In the genomic region with DNA sequence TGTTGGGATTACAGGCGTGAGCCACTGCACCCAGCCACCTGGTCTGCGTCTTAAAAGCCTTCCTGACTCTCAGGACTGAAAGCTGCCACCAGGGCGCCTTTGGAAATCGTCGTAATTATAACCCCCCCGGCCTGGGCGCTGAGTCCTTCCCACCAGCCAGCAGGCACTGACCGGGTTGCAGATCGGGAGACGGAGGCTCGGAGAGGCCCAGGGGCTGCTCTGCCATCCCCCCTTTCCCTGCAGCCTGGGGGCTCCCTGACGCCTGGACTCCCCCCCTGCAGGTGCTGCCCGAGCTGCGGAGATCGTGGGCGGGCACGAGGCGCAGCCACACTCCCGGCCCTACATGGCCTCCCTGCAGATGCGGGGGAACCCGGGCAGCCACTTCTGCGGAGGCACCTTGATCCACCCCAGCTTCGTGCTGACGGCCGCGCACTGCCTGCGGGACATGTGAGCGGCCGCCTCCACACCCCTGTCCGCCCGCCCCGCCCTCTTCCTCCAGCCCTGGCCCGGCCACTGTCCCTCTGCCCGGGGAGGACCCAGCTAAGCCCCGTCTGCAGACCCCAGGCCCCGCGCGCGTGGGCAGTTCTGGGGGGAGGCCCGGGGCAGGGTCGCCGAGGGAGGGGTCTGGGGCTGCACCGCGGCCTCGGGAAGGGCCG, we compare ENCODE assay signal across 11 cellular contexts. TPM values are rescaled to one million over a fixed set of nuclear protein-coding genes. Genes with fewer than 3 reads are reported as not detected.
DNase-seq lines count a peak whose midpoint lies in the region; ATAC-seq, FAIRE-seq and TF ChIP-seq lines count a peak whose summit lies in the region.
"Had no signal": no experiment of that assay in that cellular context is flagged by ENCODE, and none has a peak within 500 bp of the region (broad histone marks: within the 10 kb centered on the region; RNA-seq: fewer than 3 reads in every experiment).

No MANE protein-coding gene starts in this region.

- SMC1A ChIA-PET in GM12878 (lab: Charles Lee; ENCODE audit: uncharacterized antibody, unreplicated experiment): interaction anchor here (0.5 kb wide), 1 partner anchor 11 kb away, joined by 3 read pairs; no protein-coding TSS in a partner anchor

- intact Hi-C loops in GM12878 (cut with micrococcal nuclease; ENCODE audit: unreplicated experiment): no loop called here
- intact Hi-C loops in left colon (cut with DNase I, micrococcal nuclease): no loop called here
- intact Hi-C loops in activated CD4-positive, alpha-beta memory T cell treated with anti-CD3 and anti-CD28 coated beads for 36 hours (cut with micrococcal nuclease): no loop called here
- intact Hi-C loops in kidney (cut with DNase I): no loop called here

- TF ChIP-seq RAD21 in GM12878 (IDR thresholded peaks at IDR 0.05; ENCODE audit: insufficient read depth, low read depth, low read length): no peak

- DNase-seq in activated T-cell treated with anti-CD3 and anti-CD28 coated beads, Interleukin-2, amount 50 U/mL, for 4 hours: no peak
- DNase-seq in activated T-cell treated with anti-CD3 and anti-CD28 coated beads, Interleukin-2, amount 50 U/mL, for 1 hour: no peak
- DNase-seq in GM12878 (ENCODE audit: low read depth, low spot score): no peak
- no peak for DNase-seq in left colon
- no peak for DNase-seq in activated CD4-positive, alpha-beta memory T cell treated with anti-CD3 and anti-CD28 coated beads for 36 hours
- DNase-seq in kidney: no peak
- no peak for DNase-seq in Ammon's horn (ENCODE audit: low spot score)
- DNase-seq: trophoblast cell had no signal

- RAD21 ChIA-PET in GM12878 (lab: Charles Lee; ENCODE audit: unreplicated experiment): no interaction called here

- peak; percentile 25 to 53 for ATAC-seq in activated T-cell treated with anti-CD3 and anti-CD28 coated beads, Interleukin-2, amount 50 U/mL, for 4 hours
- peak; percentile 58 for ATAC-seq in GM12878
- peak; percentile 80 for ATAC-seq in left colon

- H3K4me2 ChIP-seq in GM12878 (ENCODE audit: control insufficient read depth, insufficient read depth): no peak overlapping the region

- H3K36me3 ChIP-seq in GM12878 (ENCODE audit: control insufficient read depth in 2 of 2, insufficient read depth in 2 of 2, low read length in 1 of 2) (no peaks in the 10 kb centered on the region), urinary bladder (ENCODE audit: insufficient read depth) (no peaks in the 10 kb centered on the region), kidney (ENCODE audit: control insufficient read depth in 1 of 2, insufficient read depth in 2 of 2, low read length in 2 of 2) (no peaks in the 10 kb centered on the region)

- no peak overlapping the region for H3K9ac ChIP-seq in GM12878 (ENCODE audit: control insufficient read depth, insufficient read depth, low read length)
- H3K9ac ChIP-seq in kidney (ENCODE audit: low read length in 2 of 2): no peak overlapping the region

- POLR2A ChIA-PET in GM12878 (lab: Charles Lee): interaction anchor here (0.5 kb wide), 1 partner anchor 17 kb away, joined by 3 read pairs; no protein-coding TSS in a partner anchor
- POLR2A ChIA-PET in activated CD4-positive, alpha-beta memory T cell treated with anti-CD3 and anti-CD28 coated beads for 36 hours (lab: Charles Lee): no interaction called here

- H3K4me3 Mint-ChIP-seq in activated T-cell treated with anti-CD3 and anti-CD28 coated beads, Interleukin-2, amount 50 U/mL, for 4 hours: no peak overlapping the region
- no peak overlapping the region for H3K4me3 Mint-ChIP-seq in activated CD4-positive, alpha-beta memory T cell treated with anti-CD3 and anti-CD28 coated beads for 36 hours
- H3K4me3 Mint-ChIP-seq: activated naive CD4-positive, alpha-beta T cell treated with anti-CD3 and anti-CD28 coated beads, Interleukin-2, amount 50 U/mL, for 24 hours had no signal

- no peaks in the 10 kb centered on the region for H3K36me3 Mint-ChIP-seq in activated T-cell treated with anti-CD3 and anti-CD28 coated beads, Interleukin-2, amount 50 U/mL, for 4 hours (ENCODE audit: insufficient read depth)
- H3K36me3 Mint-ChIP-seq in activated CD4-positive, alpha-beta memory T cell treated with anti-CD3 and anti-CD28 coated beads for 36 hours: no peaks in the 10 kb centered on the region
- H3K36me3 Mint-ChIP-seq: activated naive CD4-positive, alpha-beta T cell treated with anti-CD3 and anti-CD28 coated beads, Interleukin-2, amount 50 U/mL, for 24 hours had no signal

- no peaks in the 10 kb centered on the region for H3K9me3 Mint-ChIP-seq in activated T-cell treated with anti-CD3 and anti-CD28 coated beads, Interleukin-2, amount 50 U/mL, for 4 hours
- peaks cover 3% of the 10 kb centered on the region for H3K9me3 Mint-ChIP-seq in activated CD4-positive, alpha-beta memory T cell treated with anti-CD3 and anti-CD28 coated beads for 36 hours
- H3K9me3 Mint-ChIP-seq: activated naive CD4-positive, alpha-beta T cell treated with anti-CD3 and anti-CD28 coated beads, Interleukin-2, amount 50 U/mL, for 24 hours had no signal

- CTCF ChIA-PET in GM12878 (lab: Yijun Ruan, JAX): no interaction called here
- CTCF ChIA-PET in activated CD4-positive, alpha-beta memory T cell treated with anti-CD3 and anti-CD28 coated beads for 36 hours (lab: Charles Lee): interaction anchor here (1.4 kb wide), 1 partner anchor 13 kb away, joined by 3 read pairs; no protein-coding TSS in a partner anchor

- BruUV-seq in GM12878 (replicated peaks; lab: Mats Ljungman, UMichigan): no TSS peak

- H3K79me2 ChIP-seq in GM12878 (ENCODE audit: control insufficient read depth, insufficient read depth, low read length): no peaks in the 10 kb centered on the region

- no peak overlapping the region for H3K4me3 ChIP-seq in GM12878
- peak overlapping the region; percentile 2 for H3K4me3 ChIP-seq in urinary bladder (ENCODE audit: low read depth, low read length)
- no peak overlapping the region for H3K4me3 ChIP-seq in kidney (ENCODE audit: low read length in 2 of 2)

- H4K20me1 ChIP-seq in GM12878 (ENCODE audit: control insufficient read depth, insufficient read depth): no peaks in the 10 kb centered on the region

- H3K9me3 ChIP-seq in GM12878 (replicated peaks; ENCODE audit: control insufficient read depth, insufficient read depth, low read length): no peaks in the 10 kb centered on the region; the same call in 2 of the 3 replicates
- no peaks in the 10 kb centered on the region for H3K9me3 ChIP-seq in kidney (ENCODE audit: control insufficient read depth in 1 of 2, low read length in 2 of 2)

- no peak overlapping the region for H3K27ac ChIP-seq in GM12878 (ENCODE audit: control insufficient read depth, insufficient read depth)
- H3K27ac ChIP-seq in urinary bladder (ENCODE audit: low read depth): no peak overlapping the region
- H3K27ac ChIP-seq in kidney (ENCODE audit: low read depth in 2 of 2, low read length in 2 of 2): no peak overlapping the region
- H3K27ac ChIP-seq: skin epidermis had no signal

- in situ Hi-C loops in GM12878 (cut with MboI): no loop called here

- H3K4me1 Mint-ChIP-seq in activated T-cell treated with anti-CD3 and anti-CD28 coated beads, Interleukin-2, amount 50 U/mL, for 4 hours (ENCODE audit: low read depth): peaks cover 3% of the 10 kb centered on the region
- peaks cover 3% of the 10 kb centered on the region for H3K4me1 Mint-ChIP-seq in activated CD4-positive, alpha-beta memory T cell treated with anti-CD3 and anti-CD28 coated beads for 36 hours (ENCODE audit: low read depth)

- no peak overlapping the region for H2AFZ ChIP-seq in GM12878 (ENCODE audit: control insufficient read depth, low read depth, low read length)

- peaks cover 41% of the 10 kb centered on the region for H3K27me3 Mint-ChIP-seq in activated T-cell treated with anti-CD3 and anti-CD28 coated beads, Interleukin-2, amount 50 U/mL, for 4 hours (ENCODE audit: low read depth)
- peaks cover 34% of the 10 kb centered on the region for H3K27me3 Mint-ChIP-seq in activated CD4-positive, alpha-beta memory T cell treated with anti-CD3 and anti-CD28 coated beads for 36 hours

- TF ChIP-seq POLR2A in GM12878 (IDR thresholded peaks at IDR 0.05; ENCODE audit: low read depth, low read length): no peak

- H3K27ac Mint-ChIP-seq in activated CD4-positive, alpha-beta memory T cell treated with anti-CD3 and anti-CD28 coated beads for 36 hours: no peak overlapping the region
- H3K27ac Mint-ChIP-seq: activated naive CD4-positive, alpha-beta T cell treated with anti-CD3 and anti-CD28 coated beads, Interleukin-2, amount 50 U/mL, for 24 hours had no signal

- TF ChIP-seq EP300 in GM12878 (IDR thresholded peaks at IDR 0.05; ENCODE audit: borderline replicate concordance in 1 of 2, control insufficient read depth in 1 of 2, low read depth in 2 of 2, low read length in 2 of 2): no peak

- no peaks in the 10 kb centered on the region; a peak in 1 of 4 replicates for H3K27me3 ChIP-seq in GM12878 (replicated peaks in 1 of 2; ENCODE audit: control insufficient read depth in 2 of 2, insufficient read depth in 2 of 2, low read length in 1 of 2)

- H3K4me1 ChIP-seq in GM12878 (ENCODE audit: control insufficient read depth, insufficient read depth, low read length): peaks cover 2% of the 10 kb centered on the region; the same call in 1 of the 2 replicates
- H3K4me1 ChIP-seq in urinary bladder (ENCODE audit: insufficient read depth): peaks cover 2% of the 10 kb centered on the region
- peaks cover 0 to 7% of the 10 kb centered on the region in 2 donors for H3K4me1 ChIP-seq in kidney (ENCODE audit: control insufficient read depth in 1 of 2, insufficient read depth in 1 of 2, low read depth in 1 of 2, low read length in 2 of 2)

- TF ChIP-seq CTCF in GM12878 (IDR thresholded peaks at IDR 0.05 in 2 of 3, conservative IDR thresholded peaks at IDR 0.05 in 1 of 3; ENCODE audit: control insufficient read depth in 2 of 3, extremely low read depth in 1 of 3, insufficient read depth in 1 of 3, low read depth in 3 of 3, low read length in 3 of 3): no peak
- no peak for TF ChIP-seq CTCF in kidney (IDR thresholded peaks at IDR 0.05; ENCODE audit: borderline replicate concordance, extremely low read depth, insufficient read depth)

- FAIRE-seq in GM12878 (lab: Jason Lieb, UNC): no peak
- FAIRE-seq in kidney (lab: Jason Lieb, UNC): no peak

- WGBS in GM12878 (ENCODE audit: insufficient coverage, insufficient replicate concordance, low lambda C conversion rate, missing lambda C conversion rate): 10% methylated on average over 29 of the region's 46 CpGs
- 5% methylated on average over 46 of the region's 46 CpGs for WGBS in urinary bladder

RNA-seq across cellular contexts. Expression of gene PRTN3, which starts 2.5 kb away (rescaled TPM):
- total RNA-seq in activated T-cell treated with anti-CD3 and anti-CD28 coated beads, Interleukin-2, amount 50 U/mL, for 4 hours: not detected
- not detected in 2 replicates for total RNA-seq in GM12878 (2013; cell fraction: nucleolus; rRNA removed)
- not detected in 2 replicates for total RNA-seq in GM12878 (2014; rRNA removed)
- not detected in 2 replicates for total RNA-seq in GM12878 (2014; rRNA removed; fragmentation: Illumina TruSeq; extraction: Trizol)
- not detected in 2 replicates for total RNA-seq in GM12878 (2021)
- polyA plus RNA-seq in GM12878 (2011; ENCODE audit: low read depth): not detected
- polyA plus RNA-seq in GM12878 (2011; rRNA removed): 0.08 TPM in 1 of 2 replicates, not detected in the other
- polyA plus RNA-seq in GM12878 (2011; cell fraction: cytosol; rRNA removed): 0.10 TPM in 1 of 2 replicates, not detected in the other
- polyA plus RNA-seq in GM12878 (2011; cell fraction: nucleus; rRNA removed): not detected in 2 replicates
- polyA plus RNA-seq in GM12878 (2012): not detected in 2 replicates
- polyA plus RNA-seq in GM12878 (2014; fragmentation: Illumina TruSeq; extraction: Trizol): not detected in 2 replicates
- polyA plus RNA-seq in GM12878 (2014; fragmentation: Nextera tagmentation; extraction: Ambion mirVana): not detected
- polyA plus RNA-seq in GM12878 (2014; rRNA removed): not detected in 2 replicates
- polyA plus RNA-seq in GM12878 (2016; fragmentation: Nextera tagmentation; extraction: Ambion mirVana): not detected
- polyA minus RNA-seq in GM12878 (2011; rRNA and poly(A)+ RNA removed): not detected in 2 replicates
- not detected in 2 replicates for polyA minus RNA-seq in GM12878 (2011; cell fraction: cytosol; rRNA and poly(A)+ RNA removed)
- not detected in 2 replicates for polyA minus RNA-seq in GM12878 (2011; cell fraction: nucleus; rRNA and poly(A)+ RNA removed)
- not detected for total RNA-seq in left colon
- total RNA-seq in urinary bladder: 0.26 TPM
- polyA plus RNA-seq in urinary bladder: 0.08 TPM
- not detected for total RNA-seq in activated CD4-positive, alpha-beta memory T cell treated with anti-CD3 and anti-CD28 coated beads for 36 hours
- total RNA-seq in kidney: not detected
- polyA plus RNA-seq in kidney (ENCODE audit: insufficient read depth, low read depth, low replicate concordance): not detected

RNA-seq across cellular contexts. Expression of gene ELANE, which starts 8.8 kb away (rescaled TPM):
- total RNA-seq in activated T-cell treated with anti-CD3 and anti-CD28 coated beads, Interleukin-2, amount 50 U/mL, for 4 hours: not detected
- total RNA-seq in GM12878 (2013; cell fraction: nucleolus; rRNA removed): not detected in 2 replicates
- total RNA-seq in GM12878 (2014; rRNA removed) (not detected in 2 replicates), GM12878 (2014; rRNA removed; fragmentation: Illumina TruSeq; extraction: Trizol) (not detected in 2 replicates), GM12878 (2021) (not detected in 2 replicates), left colon (under 1 TPM in 1 of 2 donors, not detected in 1; 0.81 TPM), urinary bladder (not detected), kidney (0.85 TPM)
- not detected for polyA plus RNA-seq in GM12878 (2011; ENCODE audit: low read depth)
- polyA plus RNA-seq in GM12878 (2011; rRNA removed) (not detected in 2 replicates), GM12878 (2014; fragmentation: Illumina TruSeq; extraction: Trizol) (not detected in 2 replicates), GM12878 (2014; fragmentation: Nextera tagmentation; extraction: Ambion mirVana) (not detected), GM12878 (2014; rRNA removed) (not detected in 2 replicates), GM12878 (2016; fragmentation: Nextera tagmentation; extraction: Ambion mirVana) (not detected), urinary bladder (5.7 TPM), kidney (ENCODE audit: insufficient read depth, low read depth, low replicate concordance) (not detected)
- polyA plus RNA-seq in GM12878 (2011; cell fraction: cytosol; rRNA removed): not detected in 2 replicates
- polyA plus RNA-seq in GM12878 (2011; cell fraction: nucleus; rRNA removed): not detected in 2 replicates
- not detected in 2 replicates for polyA plus RNA-seq in GM12878 (2012)
- not detected in 2 replicates for polyA minus RNA-seq in GM12878 (2011; rRNA and poly(A)+ RNA removed)
- polyA minus RNA-seq in GM12878 (2011; cell fraction: cytosol; rRNA and poly(A)+ RNA removed): not detected in 2 replicates
- polyA minus RNA-seq in GM12878 (2011; cell fraction: nucleus; rRNA and poly(A)+ RNA removed): not detected in 2 replicates
- total RNA-seq in activated CD4-positive, alpha-beta memory T cell treated with anti-CD3 and anti-CD28 coated beads for 36 hours: not detected

RNA-seq across cellular contexts. Expression of gene AZU1, which starts 15.7 kb away (rescaled TPM):
- total RNA-seq in activated T-cell treated with anti-CD3 and anti-CD28 coated beads, Interleukin-2, amount 50 U/mL, for 4 hours: not detected
- total RNA-seq in GM12878 (2013; cell fraction: nucleolus; rRNA removed): not detected in 2 replicates
- not detected in 2 replicates for total RNA-seq in GM12878 (2014; rRNA removed)
- total RNA-seq in GM12878 (2014; rRNA removed; fragmentation: Illumina TruSeq; extraction: Trizol): not detected in 2 replicates
- not detected in 2 replicates for total RNA-seq in GM12878 (2021)
- 0.14 TPM for polyA plus RNA-seq in GM12878 (2011; ENCODE audit: low read depth)
- polyA plus RNA-seq in GM12878 (2011; rRNA removed): not detected in 2 replicates
- not detected in 2 replicates for polyA plus RNA-seq in GM12878 (2011; cell fraction: cytosol; rRNA removed)
- 0.18 and 0.19 TPM in 2 replicates for polyA plus RNA-seq in GM12878 (2011; cell fraction: nucleus; rRNA removed)
- 0.10 and 0.20 TPM in 2 replicates for polyA plus RNA-seq in GM12878 (2012)
- polyA plus RNA-seq in GM12878 (2014; fragmentation: Illumina TruSeq; extraction: Trizol): not detected in 2 replicates
- polyA plus RNA-seq in GM12878 (2014; fragmentation: Nextera tagmentation; extraction: Ambion mirVana): not detected
- 0.27 TPM in 1 of 2 replicates, not detected in the other for polyA plus RNA-seq in GM12878 (2014; rRNA removed)
- not detected for polyA plus RNA-seq in GM12878 (2016; fragmentation: Nextera tagmentation; extraction: Ambion mirVana)
- polyA minus RNA-seq in GM12878 (2011; rRNA and poly(A)+ RNA removed): not detected in 2 replicates
- polyA minus RNA-seq in GM12878 (2011; cell fraction: cytosol; rRNA and poly(A)+ RNA removed): not detected in 2 replicates
- polyA minus RNA-seq in GM12878 (2011; cell fraction: nucleus; rRNA and poly(A)+ RNA removed): not detected in 2 replicates
- not detected for total RNA-seq in left colon
- total RNA-seq in urinary bladder: not detected
- 0.15 TPM for polyA plus RNA-seq in urinary bladder
- not detected for total RNA-seq in activated CD4-positive, alpha-beta memory T cell treated with anti-CD3 and anti-CD28 coated beads for 36 hours
- 0.50 TPM for total RNA-seq in kidney
- not detected for polyA plus RNA-seq in kidney (ENCODE audit: insufficient read depth, low read depth, low replicate concordance)

RNA-seq across cellular contexts. Expression of gene CFD, which starts 16.2 kb away (rescaled TPM):
- total RNA-seq in activated T-cell treated with anti-CD3 and anti-CD28 coated beads, Interleukin-2, amount 50 U/mL, for 4 hours: 1 to 10 TPM in 2 of 3 donors, under 1 TPM in 1; 0.49 to 1.9 (median 1.1) TPM
- total RNA-seq in GM12878 (2013; cell fraction: nucleolus; rRNA removed): 1.2 TPM in 1 of 2 replicates, not detected in the other
- 0.73 and 0.93 TPM in 2 replicates for total RNA-seq in GM12878 (2014; rRNA removed)
- total RNA-seq in GM12878 (2014; rRNA removed; fragmentation: Illumina TruSeq; extraction: Trizol): not detected in 2 replicates
- 0.36 and 0.58 TPM in 2 replicates for total RNA-seq in GM12878 (2021)
- polyA plus RNA-seq in GM12878 (2011; ENCODE audit: low read depth): not detected
- polyA plus RNA-seq in GM12878 (2011; rRNA removed): 0.05 TPM in 1 of 2 replicates, not detected in the other
- polyA plus RNA-seq in GM12878 (2011; cell fraction: cytosol; rRNA removed): 0.15 and 0.47 TPM in 2 replicates
- polyA plus RNA-seq in GM12878 (2011; cell fraction: nucleus; rRNA removed): 0.25 and 0.42 TPM in 2 replicates
- polyA plus RNA-seq in GM12878 (2012): 0.67 and 0.69 TPM in 2 replicates
- polyA plus RNA-seq in GM12878 (2014; fragmentation: Illumina TruSeq; extraction: Trizol): not detected in 2 replicates
- polyA plus RNA-seq in GM12878 (2014; fragmentation: Nextera tagmentation; extraction: Ambion mirVana): under 1 TPM in 1 of 2 experiments, not detected in 1; 0.06 TPM
- polyA plus RNA-seq in GM12878 (2014; rRNA removed): 1.2 TPM in 1 of 2 replicates, not detected in the other
- 1 to 10 TPM in 1 of 2 experiments, under 1 TPM in 1; 0.40 to 1.1 TPM for polyA plus RNA-seq in GM12878 (2016; fragmentation: Nextera tagmentation; extraction: Ambion mirVana)
- not detected in 2 replicates for polyA minus RNA-seq in GM12878 (2011; rRNA and poly(A)+ RNA removed)
- 1.2 and 2.0 TPM in 2 replicates for polyA minus RNA-seq in GM12878 (2011; cell fraction: cytosol; rRNA and poly(A)+ RNA removed)
- not detected in 2 replicates for polyA minus RNA-seq in GM12878 (2011; cell fraction: nucleus; rRNA and poly(A)+ RNA removed)
- total RNA-seq in left colon: 100 to 1,000 TPM in 1 of 2 donors, 10 to 100 TPM in 1; 57.0 to 136 TPM
- 84.4 TPM for total RNA-seq in urinary bladder
- 2,164 TPM for polyA plus RNA-seq in urinary bladder
- under 1 TPM; 0.40 to 0.63 TPM for total RNA-seq in activated CD4-positive, alpha-beta memory T cell treated with anti-CD3 and anti-CD28 coated beads for 36 hours
- 35.1 TPM for total RNA-seq in kidney
- 4.6 TPM for polyA plus RNA-seq in kidney (ENCODE audit: insufficient read depth, low read depth, low replicate concordance)

RNA-seq across cellular contexts. Expression of gene PLPPR3, which starts 21.6 kb away (rescaled TPM):
- total RNA-seq in activated T-cell treated with anti-CD3 and anti-CD28 coated beads, Interleukin-2, amount 50 U/mL, for 4 hours: under 1 TPM in 1 of 3 donors, not detected in 2; 0.24 TPM
- total RNA-seq in GM12878 (2013; cell fraction: nucleolus; rRNA removed): not detected in 2 replicates
- total RNA-seq in GM12878 (2014; rRNA removed): not detected in 2 replicates
- total RNA-seq in GM12878 (2014; rRNA removed; fragmentation: Illumina TruSeq; extraction: Trizol): not detected in 2 replicates
- total RNA-seq in GM12878 (2021): not detected in 2 replicates
- not detected for polyA plus RNA-seq in GM12878 (2011; ENCODE audit: low read depth)
- polyA plus RNA-seq in GM12878 (2011; rRNA removed): not detected in 2 replicates
- polyA plus RNA-seq in GM12878 (2011; cell fraction: cytosol; rRNA removed): not detected in 2 replicates
- polyA plus RNA-seq in GM12878 (2011; cell fraction: nucleus; rRNA removed): not detected in 2 replicates
- polyA plus RNA-seq in GM12878 (2012): 0.08 and 0.12 TPM in 2 replicates
- not detected in 2 replicates for polyA plus RNA-seq in GM12878 (2014; fragmentation: Illumina TruSeq; extraction: Trizol)
- polyA plus RNA-seq in GM12878 (2014; fragmentation: Nextera tagmentation; extraction: Ambion mirVana): not detected
- not detected in 2 replicates for polyA plus RNA-seq in GM12878 (2014; rRNA removed)
- under 1 TPM in 1 of 2 experiments, not detected in 1; 0.07 TPM for polyA plus RNA-seq in GM12878 (2016; fragmentation: Nextera tagmentation; extraction: Ambion mirVana)
- 0.10 TPM in 1 of 2 replicates, not detected in the other for polyA minus RNA-seq in GM12878 (2011; rRNA and poly(A)+ RNA removed)
- polyA minus RNA-seq in GM12878 (2011; cell fraction: cytosol; rRNA and poly(A)+ RNA removed): not detected in 2 replicates
- polyA minus RNA-seq in GM12878 (2011; cell fraction: nucleus; rRNA and poly(A)+ RNA removed): not detected in 2 replicates
- total RNA-seq in left colon: not detected
- 2.1 TPM for total RNA-seq in urinary bladder
- polyA plus RNA-seq in urinary bladder: 0.03 TPM
- not detected for total RNA-seq in activated CD4-positive, alpha-beta memory T cell treated with anti-CD3 and anti-CD28 coated beads for 36 hours
- not detected for total RNA-seq in kidney
- polyA plus RNA-seq in kidney (ENCODE audit: insufficient read depth, low read depth, low replicate concordance): not detected
